In the genomic region with DNA sequence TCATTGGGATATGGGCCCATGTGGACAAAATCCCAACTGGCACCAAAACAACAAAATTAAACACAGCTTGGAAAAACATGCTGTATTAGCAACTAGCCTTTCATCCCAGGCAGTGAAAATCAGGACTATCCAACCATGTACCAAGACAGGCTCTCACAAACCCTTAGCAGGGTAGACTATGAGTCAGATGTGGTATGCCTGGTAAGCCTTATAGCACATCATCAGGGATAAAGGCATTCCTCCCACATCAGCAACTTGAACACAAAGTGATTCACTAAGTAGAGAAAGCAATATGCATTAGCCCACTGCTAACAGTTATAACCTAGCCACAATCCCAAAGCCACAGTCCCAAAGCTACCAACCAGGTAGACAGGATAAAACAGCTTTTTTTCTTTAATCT, we compare ENCODE assay signal across 12 cellular contexts. TPM values are rescaled to one million over a fixed set of nuclear protein-coding genes. Genes with fewer than 3 reads are reported as not detected.
DNase-seq lines count a peak whose midpoint lies in the region; ATAC-seq and TF ChIP-seq lines count a peak whose summit lies in the region.
"Had no signal": no experiment of that assay in that cellular context is flagged by ENCODE, and none has a peak within 500 bp of the region (broad histone marks: within the 10 kb centered on the region; RNA-seq: fewer than 3 reads in every experiment).

No MANE protein-coding gene starts in this region.

- H3K79me2 ChIP-seq in KMS-11 (ENCODE audit: insufficient read depth, low read depth), result peaks cover 60% of the 10 kb centered on the region

- ATAC-seq in left lung (peak; percentile 53), HG02588 (IDR thresholded peaks at IDR 0.05; ENCODE audit: unreplicated experiment) (no peak), GM21717 (IDR thresholded peaks at IDR 0.05; ENCODE audit: unreplicated experiment) (no peak)
- ATAC-seq: WTC11 had no signal

- H3K27ac ChIP-seq in KMS-11 (no peak overlapping the region), left lung (no peak overlapping the region)
- H3K27ac ChIP-seq: adrenal gland had no signal

- in situ Hi-C loops in astrocyte of the spinal cord (cut with HindIII; ENCODE audit: low sequenced_read_pairs), result no loop called here

- no peak overlapping the region for H3K9ac ChIP-seq in KMS-11

- H3K4me3 ChIP-seq in KMS-11 (IDR thresholded peaks at IDR 0.05; ENCODE audit: insufficient read depth, low read depth, low read length) (no peak overlapping the region), astrocyte of the spinal cord (ENCODE audit: low read depth, low read length) (no peak overlapping the region), left lung (no peak overlapping the region)
- H3K4me3 ChIP-seq: adrenal gland had no signal

- no peak for TF ChIP-seq CTCF in KMS-11 (conservative IDR thresholded peaks at IDR 0.05; ENCODE audit: low read depth, low read length)
- no peak for TF ChIP-seq CTCF in astrocyte of the spinal cord (IDR thresholded peaks at IDR 0.05; ENCODE audit: low read depth, low read length)
- no peak for TF ChIP-seq CTCF in left lung (IDR thresholded peaks at IDR 0.05)

- no peak overlapping the region for H2AFZ ChIP-seq in KMS-11 (ENCODE audit: low read depth)

- peak; percentile 93 for DNase-seq in EH (ENCODE audit: low read depth)
- peak; percentile 94 for DNase-seq in astrocyte of the spinal cord (ENCODE audit: low read depth, low spot score)
- no peak for DNase-seq in left lung
- DNase-seq in amygdala (lab: John Stamatoyannopoulos, UW), result no peak
- no peak for DNase-seq in iPS-NIHi7 (ENCODE audit: extremely low spot score)
- DNase-seq: adrenal gland; hippocampal formation; stimulated activated CD4-positive, alpha-beta T cell treated with anti-CD3 and anti-CD28 coated beads, Interleukin-4, amount 100 ng/mL, for 24 hours had no signal

- peaks cover 39% of the 10 kb centered on the region for H3K4me1 ChIP-seq in KMS-11 (ENCODE audit: low read depth, poor library complexity, severe bottlenecking)
- peaks cover 0 to 10% of the 10 kb centered on the region in 2 donors for H3K4me1 ChIP-seq in left lung

- H4K20me1 ChIP-seq in KMS-11 (ENCODE audit: insufficient read depth), result peaks cover 5% of the 10 kb centered on the region; the same call in 1 of the 2 replicates

- intact Hi-C loops in left lung (cut with DNase I), result no loop called here

- no peaks in the 10 kb centered on the region for H3K9me3 ChIP-seq in left lung
- H3K9me3 ChIP-seq: adrenal gland had no signal

- no peaks in the 10 kb centered on the region for H3K27me3 ChIP-seq in KMS-11 (ENCODE audit: insufficient read depth, low read depth)
- no peaks in the 10 kb centered on the region for H3K27me3 ChIP-seq in left lung
- H3K27me3 ChIP-seq: adrenal gland had no signal

- peak overlapping the region; percentile 13; the same call in 1 of the 2 replicates for H3K4me2 ChIP-seq in KMS-11

- no peaks in the 10 kb centered on the region for H3K36me3 ChIP-seq in KMS-11 (ENCODE audit: insufficient read depth)
- H3K36me3 ChIP-seq in left lung, result no peaks in the 10 kb centered on the region
- H3K36me3 ChIP-seq: adrenal gland had no signal

RNA-seq across cellular contexts. Expression of a gene that starts 8.0 kb away (rescaled TPM):
- 1 to 10 TPM; 4.1 to 6.6 TPM for total RNA-seq in left lung

Comparison
In these comparisons a context has a peak if more than half of its experiments do, and no peak if none do; other contexts are left out.
1. DNase-seq: peak in EH (single experiment) and astrocyte of the spinal cord (single experiment); none in left lung (0 of 2), amygdala (0 of 56) and iPS-NIHi7 (single experiment).